In the genomic region with DNA sequence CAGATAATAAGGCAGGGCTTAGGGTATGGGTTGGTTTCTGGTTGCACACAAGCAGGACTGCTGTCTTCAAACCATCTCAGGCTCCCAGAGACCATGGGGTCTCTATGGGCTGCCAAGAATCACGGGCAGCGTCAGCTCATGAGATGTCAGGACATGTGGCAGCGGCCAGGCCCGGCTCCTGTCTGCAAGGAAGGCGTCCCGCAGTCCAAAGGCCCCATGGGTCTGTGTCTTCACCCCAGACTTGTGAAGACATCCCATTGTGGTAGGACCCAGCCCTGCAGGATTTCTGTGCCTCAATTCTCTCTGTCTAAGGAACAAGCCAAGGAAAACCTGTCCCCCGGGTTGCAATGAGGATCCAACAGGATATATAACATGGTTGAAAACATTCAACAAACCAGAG, we compare ENCODE assay signal across 13 cellular contexts.
"Had no signal": no experiment of that assay in that cellular context is flagged by ENCODE, and none has a peak within 500 bp of the region (broad histone marks: within the 10 kb centered on the region; RNA-seq: fewer than 3 reads in every experiment).

No MANE protein-coding gene starts in this region.

- H3K9me3 Mint-ChIP-seq: natural killer cell treated with Interleukin-12 subunit alpha and Interleukin-12 subunit beta and Interleukin-15 and Interleukin-18, amount 100 ng/mL, for 72 hours; stimulated activated naive CD8-positive, alpha-beta T cell treated with anti-CD3 and anti-CD28 coated beads, Interleukin-15, amount 100 ng/mL, for 72 hours had no signal

- H3K27me3 ChIP-seq: cardiac muscle cell, dorsolateral prefrontal cortex, left lung, uterus had no signal

- H3K27ac ChIP-seq: cardiac muscle cell, dorsolateral prefrontal cortex, left lung, SK-N-MC, uterus had no signal

- H3K4me1 ChIP-seq: left lung had no signal

- DNase-seq: erythroblast; mesenchymal stem cell; stimulated activated naive CD8-positive, alpha-beta T cell treated with anti-CD3 and anti-CD28 coated beads, Interleukin-15, amount 100 ng/mL, for 72 hours had no signal

- H3K36me3 ChIP-seq: uterus had no signal

- H3K4me3 Mint-ChIP-seq: natural killer cell treated with Interleukin-12 subunit alpha and Interleukin-12 subunit beta and Interleukin-15 and Interleukin-18, amount 100 ng/mL, for 72 hours; stimulated activated naive CD8-positive, alpha-beta T cell treated with anti-CD3 and anti-CD28 coated beads, Interleukin-15, amount 100 ng/mL, for 72 hours had no signal

- H3K27me3 Mint-ChIP-seq: natural killer cell treated with Interleukin-12 subunit alpha and Interleukin-12 subunit beta and Interleukin-15 and Interleukin-18, amount 100 ng/mL, for 72 hours; progenitor cell of endocrine pancreas; stimulated activated naive CD8-positive, alpha-beta T cell treated with anti-CD3 and anti-CD28 coated beads, Interleukin-15, amount 100 ng/mL, for 72 hours had no signal

- ATAC-seq: activated CD4-positive, CD25-positive, alpha-beta regulatory T cell treated with anti-CD3 and anti-CD28 coated beads, Interleukin-2, amount 50 U/mL, for 24 hours; left lung; right cardiac atrium; stimulated activated naive CD8-positive, alpha-beta T cell treated with anti-CD3 and anti-CD28 coated beads, Interleukin-15, amount 100 ng/mL, for 72 hours had no signal

- H3K9me3 ChIP-seq: left lung, uterus had no signal

- H3K4me3 ChIP-seq: cardiac muscle cell, dorsolateral prefrontal cortex, left lung, SK-N-MC, smooth muscle cell, uterus had no signal

- H3K27ac Mint-ChIP-seq: natural killer cell treated with Interleukin-12 subunit alpha and Interleukin-12 subunit beta and Interleukin-15 and Interleukin-18, amount 100 ng/mL, for 72 hours; progenitor cell of endocrine pancreas had no signal
